Comparison of ENCODE assay signal across 8 cellular contexts in genomic region chr11:10770626-10771254, GRCh38.
DNase-seq lines count a peak whose midpoint lies in the region; ATAC-seq and TF ChIP-seq lines count a peak whose summit lies in the region.

No MANE protein-coding gene starts in this region.

- TF ChIP-seq CTCF in LNCaP clone FGC (IDR thresholded peaks at IDR 0.05; ENCODE audit: control insufficient read depth, extremely low read depth, insufficient read depth) (peak; percentile 77), WI38 (IDR thresholded peaks at IDR 0.05; ENCODE audit: low read depth, low read length) (peak; percentile 68), retinal pigment epithelial cell (conservative IDR thresholded peaks at IDR 0.05; ENCODE audit: low read depth, low read length) (peak; percentile 90)

- DNase-seq in activated CD4-positive, alpha-beta T cell treated with anti-CD3 and anti-CD28 coated beads for 48 hours, result peak; percentile 34
- DNase-seq in activated CD4-positive, alpha-beta T cell treated with anti-CD3 and anti-CD28 coated beads for 1 hour, result no peak
- peak; percentile 43 for DNase-seq in LNCaP clone FGC (ENCODE audit: low read depth)
- DNase-seq in globus pallidus (ENCODE audit: low spot score), result peak; percentile 28
- DNase-seq in retinal pigment epithelial cell (ENCODE audit: low read depth), result peak; percentile 6

- no peak overlapping the region for H3K4me3 ChIP-seq in LNCaP clone FGC (ENCODE audit: low read depth, low read length)
- no peak overlapping the region for H3K4me3 ChIP-seq in WI38 (ENCODE audit: low read depth, low read length)
- H3K4me3 ChIP-seq in retinal pigment epithelial cell (ENCODE audit: low read length), result no peak overlapping the region

- ATAC-seq in HG03378 (IDR thresholded peaks at IDR 0.05; ENCODE audit: unreplicated experiment) (no peak), HG02798 (IDR thresholded peaks at IDR 0.05; ENCODE audit: poor library complexity, unreplicated experiment) (no peak)
